Comparison of ENCODE assay signal across 8 cellular contexts in genomic region chr1:27026621-27027574, GRCh38. TPM values are rescaled to one million over a fixed set of nuclear protein-coding genes. Genes with fewer than 3 reads are reported as not detected.
A peak's percentile ranks its signal among the peaks of the same experiment; 100 is the strongest.
DNase-seq lines count a peak whose midpoint lies in the region; ATAC-seq and TF ChIP-seq lines count a peak whose summit lies in the region.

No MANE protein-coding gene starts in this region.

- DNase-seq in Daoy (ENCODE audit: low read depth): peak; percentile 83
- peak; percentile 85 for DNase-seq in NCI-H510A treated with DMSO at 0.1 percent for 48 hours (lab: John Stamatoyannopoulos, UW)
- no peak for DNase-seq in activated CD4-positive, alpha-beta T cell treated with anti-CD3 and anti-CD28 coated beads, Interleukin-2, amount 50 U/mL, for 1 hour
- DNase-seq in germinal center (ENCODE audit: low spot score): no peak
- no peak for DNase-seq in stimulated activated naive CD8-positive, alpha-beta T cell treated with anti-CD3 and anti-CD28 coated beads, Interleukin-15, Interleukin-2, amounts not matched to agents 100 U/mL and 50 U/mL, for 24 hours

- H3K27ac ChIP-seq in parathyroid adenoma: peak overlapping the region; percentile 24

- H3K4me2 ChIP-seq in parathyroid adenoma (ENCODE audit: low read length): peak overlapping the region; percentile 21

- no peaks in the 10 kb centered on the region for H3K9me3 ChIP-seq in parathyroid adenoma (ENCODE audit: control insufficient read depth, low read length)

- H3K27ac Mint-ChIP-seq in dendritic cell treated with granulocyte-macrophage colony-stimulating factor and Interleukin-4, amounts not matched to agents 40 ng/mL and 50 ng/mL, for 4 days: peak overlapping the region; percentile 55

- H3K79me2 ChIP-seq in parathyroid adenoma: no peaks in the 10 kb centered on the region

- H3K4me3 ChIP-seq in parathyroid adenoma (ENCODE audit: low read depth, low read length): no peak overlapping the region

- H2AFZ ChIP-seq in parathyroid adenoma: peak overlapping the region; percentile 64

- H3K9me3 Mint-ChIP-seq in dendritic cell treated with granulocyte-macrophage colony-stimulating factor and Interleukin-4, amounts not matched to agents 40 ng/mL and 50 ng/mL, for 4 days: no peaks in the 10 kb centered on the region

- H3K36me3 ChIP-seq in parathyroid adenoma (ENCODE audit: control insufficient read depth, insufficient read depth, low read length): no peaks in the 10 kb centered on the region

- ATAC-seq in GM18870 (IDR thresholded peaks at IDR 0.05; ENCODE audit: unreplicated experiment): no peak
- ATAC-seq in stimulated activated naive CD8-positive, alpha-beta T cell treated with anti-CD3 and anti-CD28 coated beads, Interleukin-15, Interleukin-2, amounts not matched to agents 100 U/mL and 50 U/mL, for 24 hours: no peak

- peaks cover 2% of the 10 kb centered on the region for H3K4me1 ChIP-seq in parathyroid adenoma

- peaks cover 8% of the 10 kb centered on the region for H3K27me3 Mint-ChIP-seq in dendritic cell treated with granulocyte-macrophage colony-stimulating factor and Interleukin-4, amounts not matched to agents 40 ng/mL and 50 ng/mL, for 4 days

- H3K36me3 Mint-ChIP-seq in dendritic cell treated with granulocyte-macrophage colony-stimulating factor and Interleukin-4, amounts not matched to agents 40 ng/mL and 50 ng/mL, for 4 days (ENCODE audit: low read depth): no peaks in the 10 kb centered on the region

- H3K27me3 ChIP-seq in parathyroid adenoma (ENCODE audit: control insufficient read depth, insufficient read depth, low read length): no peaks in the 10 kb centered on the region

- intact Hi-C loops in dendritic cell treated with granulocyte-macrophage colony-stimulating factor and Interleukin-4, amounts not matched to agents 40 ng/mL and 50 ng/mL, for 4 days (cut with micrococcal nuclease): no loop called here

- H3K4me1 Mint-ChIP-seq in dendritic cell treated with granulocyte-macrophage colony-stimulating factor and Interleukin-4, amounts not matched to agents 40 ng/mL and 50 ng/mL, for 4 days (ENCODE audit: low read depth): peaks cover 36% of the 10 kb centered on the region

- no peak overlapping the region for H3K4me3 Mint-ChIP-seq in dendritic cell treated with granulocyte-macrophage colony-stimulating factor and Interleukin-4, amounts not matched to agents 40 ng/mL and 50 ng/mL, for 4 days

- no peak overlapping the region for H3K9ac ChIP-seq in parathyroid adenoma

- no peak for TF ChIP-seq CTCF in parathyroid adenoma (IDR thresholded peaks at IDR 0.05)

RNA-seq across cellular contexts. Expression of gene TENT5B, which starts 14.2 kb away (rescaled TPM):
- 2.0 and 3.2 TPM in 2 replicates for total RNA-seq in Daoy (2014; rRNA removed; shearing (Covaris generic))

RNA-seq across cellular contexts. Expression of gene TRNP1, which starts 33.4 kb away (rescaled TPM):
- total RNA-seq in Daoy (2014; rRNA removed; shearing (Covaris generic)): 3.3 and 4.4 TPM in 2 replicates

Comparison
In these comparisons a context has a peak if more than half of its experiments do, and no peak if none do; other contexts are left out.
1. DNase-seq: peak in Daoy (single experiment) and NCI-H510A treated with DMSO at 0.1 percent for 48 hours (single experiment); none in activated CD4-positive, alpha-beta T cell treated with anti-CD3 and anti-CD28 coated beads, Interleukin-2, amount 50 U/mL, for 1 hour (single experiment), germinal center (single experiment) and stimulated activated naive CD8-positive, alpha-beta T cell treated with anti-CD3 and anti-CD28 coated beads, Interleukin-15, Interleukin-2, amounts not matched to agents 100 U/mL and 50 U/mL, for 24 hours (single experiment).